In genomic region chr3:55723653-55724406, GRCh38 we compare ENCODE assay signal across 1 cellular context.
TF ChIP-seq lines count a peak whose summit lies in the region.

No MANE protein-coding gene starts in this region.

TF ChIP-seq in WTC11, 78 proteins besides CTCF, POLR2A, EP300 and RAD21 (continued from another document):
- TF ChIP-seq USF2 (CRISPR knock-in tag; IDR thresholded peaks at IDR 0.05) (no peak), NR3C1 (CRISPR knock-in tag; conservative IDR thresholded peaks at IDR 0.05; ENCODE audit: low read depth) (no peak), ZSCAN18 (CRISPR knock-in tag; IDR thresholded peaks at IDR 0.05) (no peak), ZBTB21 (CRISPR knock-in tag; IDR thresholded peaks at IDR 0.05; ENCODE audit: borderline replicate concordance) (no peak), E2F5 (CRISPR knock-in tag; IDR thresholded peaks at IDR 0.05) (no peak), RORB (CRISPR knock-in tag; IDR thresholded peaks at IDR 0.05) (no peak)
TF ChIP-seq in WTC11: peak in this region for 0.
